9 cellular contexts compared by ENCODE assay signal in the genomic region with DNA sequence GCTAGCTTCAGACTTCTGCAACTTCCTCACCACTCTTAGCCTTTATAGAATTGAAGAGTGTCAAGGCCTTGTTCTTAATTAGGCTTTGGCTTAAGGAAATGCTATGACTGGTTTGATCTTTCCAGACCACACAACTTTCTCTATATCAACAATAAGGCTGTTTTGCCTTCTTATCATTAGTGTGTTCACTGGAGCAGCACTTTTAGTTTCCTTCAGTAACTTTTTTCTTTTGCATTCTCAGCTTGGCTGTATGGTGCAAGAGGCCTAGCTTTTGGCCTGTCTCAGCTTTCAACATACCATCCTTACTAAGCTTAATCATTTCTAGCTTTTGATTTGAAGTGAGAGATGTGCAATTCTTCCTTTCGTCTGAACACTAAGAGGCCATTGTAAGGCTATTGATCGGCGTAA. TPM values are rescaled to one million over a fixed set of nuclear protein-coding genes. Genes with fewer than 3 reads are reported as not detected.
A peak's percentile ranks its signal among the peaks of the same experiment; 100 is the strongest.
DNase-seq lines count a peak whose midpoint lies in the region; ATAC-seq and TF ChIP-seq lines count a peak whose summit lies in the region.
"Had no signal": no experiment of that assay in that cellular context is flagged by ENCODE, and none has a peak within 500 bp of the region (broad histone marks: within the 10 kb centered on the region; RNA-seq: fewer than 3 reads in every experiment).

No MANE protein-coding gene starts in this region.

- no peaks in the 10 kb centered on the region for H3K27me3 ChIP-seq in Loucy (ENCODE audit: insufficient read depth, low read length, poor library complexity, severe bottlenecking)

- CTCF ChIA-PET in activated CD4-positive, alpha-beta T cell treated with anti-CD3 and anti-CD28 coated beads for 36 hours (lab: Charles Lee) = interaction anchor here (0.6 to 4.9 kb wide), 10 partner anchors 7 to 468 kb away, joined by 3 to 44 read pairs (median 4); a partner anchor contains a TSS

- H3F3A ChIP-seq in Loucy (ENCODE audit: low read depth) = peaks cover 5% of the 10 kb centered on the region; the same call in 1 of the 2 replicates

- peaks cover 60% of the 10 kb centered on the region for H3K4me1 ChIP-seq in Loucy (ENCODE audit: insufficient read depth, low read length, poor library complexity, severe bottlenecking)

- no peaks in the 10 kb centered on the region for H3K9me2 ChIP-seq in Loucy (replicated peaks; ENCODE audit: low read depth, low read length)

- intact Hi-C loops in activated CD4-positive, alpha-beta T cell treated with anti-CD3 and anti-CD28 coated beads for 36 hours (cut with DNase I, micrococcal nuclease) = loop anchor here (1.0 to 5.0 kb wide), 3 partner anchors 8 to 700 kb away; a partner anchor contains a TSS

- no peak for TF ChIP-seq CTCF in Loucy (conservative IDR thresholded peaks at IDR 0.05; ENCODE audit: low read length)
- TF ChIP-seq CTCF in nephron (IDR thresholded peaks at IDR 0.05; ENCODE audit: unreplicated experiment in 3 of 3) = no peak

- H2AFZ ChIP-seq in Loucy (ENCODE audit: low read length) = no peak overlapping the region

- peaks cover 37% of the 10 kb centered on the region for H4K20me1 ChIP-seq in Loucy (ENCODE audit: insufficient read depth, low read length, poor library complexity, severe bottlenecking)

- no peaks in the 10 kb centered on the region for H3K9me3 ChIP-seq in Loucy (ENCODE audit: insufficient read depth, low read depth, low read length)
- H3K9me3 ChIP-seq: A549 had no signal

- no peak overlapping the region for H3K27ac ChIP-seq in caudate nucleus (ENCODE audit: low read depth, low read length)
- H3K27ac ChIP-seq: A549 had no signal

- DNase-seq in activated CD4-positive, alpha-beta T cell treated with anti-CD3 and anti-CD28 coated beads for 36 hours = peak; percentile 44
- no peak for DNase-seq in activated CD4-positive, alpha-beta T cell treated with anti-CD3 and anti-CD28 coated beads, Interleukin-2, amount 50 U/mL, for 48 hours
- DNase-seq in SIG-M5 treated with dmso at 0.1 percent for 504 hours (lab: John Stamatoyannopoulos, UW; ENCODE audit: unreplicated experiment) (no peak), caudate nucleus (lab: John Stamatoyannopoulos, UW) (no peak), HuH-7.5 (ENCODE audit: low spot score) (no peak)

- POLR2A ChIA-PET in activated CD4-positive, alpha-beta T cell treated with anti-CD3 and anti-CD28 coated beads for 36 hours (lab: Charles Lee) = interaction anchor here (0.9 to 1.0 kb wide), 3 partner anchors 9 to 353 kb away, joined by 3 to 4 read pairs (median 3); a partner anchor contains a TSS

- ATAC-seq in activated CD4-positive, alpha-beta T cell treated with anti-CD3 and anti-CD28 coated beads for 36 hours = peak; percentile 82
- peak; percentile 75 for ATAC-seq in HG02623 (IDR thresholded peaks at IDR 0.05; ENCODE audit: unreplicated experiment)
- ATAC-seq: A549 had no signal

- H3K4me3 ChIP-seq in Loucy (ENCODE audit: low read length, poor library complexity, severe bottlenecking) = peak overlapping the region; percentile 26
- H3K4me3 ChIP-seq: A549 had no signal

- H3K27me3 Mint-ChIP-seq in activated CD4-positive, alpha-beta T cell treated with anti-CD3 and anti-CD28 coated beads for 36 hours = no peaks in the 10 kb centered on the region
- H3K27me3 Mint-ChIP-seq in nephron (ENCODE audit: low read depth) = no peaks in the 10 kb centered on the region

- H3K36me3 ChIP-seq in Loucy (ENCODE audit: insufficient read depth, low read length) = no peaks in the 10 kb centered on the region

- peak overlapping the region; percentile 67 for H3K4me2 ChIP-seq in Loucy (ENCODE audit: low read depth, low read length, poor library complexity, severe bottlenecking)
- H3K4me2 ChIP-seq: A549 had no signal

- H3K4me3 Mint-ChIP-seq in activated CD4-positive, alpha-beta T cell treated with anti-CD3 and anti-CD28 coated beads for 36 hours = peak overlapping the region; percentile 23
- H3K4me3 Mint-ChIP-seq in nephron = no peak overlapping the region

- H3K79me2 ChIP-seq in Loucy (ENCODE audit: insufficient read depth, low read length) = peaks cover 93% of the 10 kb centered on the region

- peak overlapping the region; percentile 90 for H3K27ac Mint-ChIP-seq in activated CD4-positive, alpha-beta T cell treated with anti-CD3 and anti-CD28 coated beads for 36 hours
- H3K27ac Mint-ChIP-seq in nephron = peak overlapping the region; percentile 3 to 37 (median 14)

- no peaks in the 10 kb centered on the region for H3K9me3 Mint-ChIP-seq in activated CD4-positive, alpha-beta T cell treated with anti-CD3 and anti-CD28 coated beads for 36 hours (ENCODE audit: low read depth)
- no peaks in the 10 kb centered on the region for H3K9me3 Mint-ChIP-seq in nephron

- peaks cover 9% of the 10 kb centered on the region for H3K36me3 Mint-ChIP-seq in activated CD4-positive, alpha-beta T cell treated with anti-CD3 and anti-CD28 coated beads for 36 hours (ENCODE audit: low read depth)
- H3K36me3 Mint-ChIP-seq in nephron (ENCODE audit: low read depth) = peaks cover 13% of the 10 kb centered on the region

- peak overlapping the region; percentile 8 for H3K9ac ChIP-seq in Loucy (ENCODE audit: low read depth, low read length, poor library complexity, severe bottlenecking)

- peaks cover 86% of the 10 kb centered on the region for H3K4me1 Mint-ChIP-seq in activated CD4-positive, alpha-beta T cell treated with anti-CD3 and anti-CD28 coated beads for 36 hours
- H3K4me1 Mint-ChIP-seq in nephron = peaks cover 13% of the 10 kb centered on the region

RNA-seq across cellular contexts. Expression of a gene that starts 8.6 kb away (rescaled TPM):
- total RNA-seq in activated CD4-positive, alpha-beta T cell treated with anti-CD3 and anti-CD28 coated beads for 36 hours = 10 to 100 TPM; 22.2 to 25.5 TPM
